2 cellular contexts compared by ENCODE assay signal in genomic region chr2:233794128-233794658, GRCh38.
TF ChIP-seq lines count a peak whose summit lies in the region.

No MANE protein-coding gene starts in this region.

TF ChIP-seq in H1, 55 proteins besides CTCF, POLR2A, EP300 and RAD21:
- TF ChIP-seq POLR2AphosphoS5 (IDR thresholded peaks at IDR 0.05; ENCODE audit: low read depth, low read length): no peak
- no peak for TF ChIP-seq KDM4A (IDR thresholded peaks at IDR 0.05; ENCODE audit: low read depth, low read length, severe bottlenecking)
- TF ChIP-seq RBBP5 (IDR thresholded peaks at IDR 0.05; ENCODE audit: borderline replicate concordance, low read depth, low read length): no peak
- TF ChIP-seq SIN3A (conservative IDR thresholded peaks at IDR 0.05 in 1 of 2, IDR thresholded peaks at IDR 0.05 in 1 of 2; ENCODE audit: low read depth in 1 of 2, low read length in 2 of 2): no peak
- no peak for TF ChIP-seq KDM5A (IDR thresholded peaks at IDR 0.05; ENCODE audit: low read length)
- no peak for TF ChIP-seq TAF7 (optimal IDR thresholded peaks at IDR 0.05; ENCODE audit: borderline replicate concordance, low read depth, low read length)
- no peak for TF ChIP-seq SP4 (IDR thresholded peaks at IDR 0.05; ENCODE audit: low read length)
- no peak for TF ChIP-seq CHD1 (IDR thresholded peaks at IDR 0.05; ENCODE audit: low read depth, low read length)
- TF ChIP-seq NRF1 (IDR thresholded peaks at IDR 0.05; ENCODE audit: low read depth, low read length): no peak
- TF ChIP-seq TCF12 (IDR thresholded peaks at IDR 0.05; ENCODE audit: low read depth, low read length): no peak
- no peak for TF ChIP-seq RFX5 (IDR thresholded peaks at IDR 0.05; ENCODE audit: borderline replicate concordance, low read depth, low read length)
- TF ChIP-seq SP2 (IDR thresholded peaks at IDR 0.05; ENCODE audit: low read length): no peak
- TF ChIP-seq USF2 (IDR thresholded peaks at IDR 0.05; ENCODE audit: low read length): no peak
- no peak for TF ChIP-seq CTBP2 (IDR thresholded peaks at IDR 0.05; ENCODE audit: borderline replicate concordance, insufficient read depth, insufficient read length, low read length)
- no peak for TF ChIP-seq GTF2F1 (IDR thresholded peaks at IDR 0.05; ENCODE audit: borderline replicate concordance, low read depth, low read length)
- no peak for TF ChIP-seq ASH2L (IDR thresholded peaks at IDR 0.05; ENCODE audit: low read length)
- TF ChIP-seq TEAD4 (IDR thresholded peaks at IDR 0.05; ENCODE audit: low read depth, low read length): no peak
- no peak for TF ChIP-seq SRF (IDR thresholded peaks at IDR 0.05; ENCODE audit: low read depth, low read length)
- no peak for TF ChIP-seq JUND (IDR thresholded peaks at IDR 0.05; ENCODE audit: low read length)
- no peak for TF ChIP-seq PHF8 (conservative IDR thresholded peaks at IDR 0.05; ENCODE audit: low read depth, low read length)
TF ChIP-seq in H1: peak in this region for 0.

TF ChIP-seq in SK-N-SH, 30 proteins besides CTCF, POLR2A, EP300 and RAD21:
- TF ChIP-seq REST (IDR thresholded peaks at IDR 0.05; ENCODE audit: low read depth, low read length) (no peak), TCF12 (IDR thresholded peaks at IDR 0.05) (no peak), GABPA (IDR thresholded peaks at IDR 0.05; ENCODE audit: low read depth) (no peak), RFX5 (IDR thresholded peaks at IDR 0.05; ENCODE audit: low read length) (no peak), SIN3A (IDR thresholded peaks at IDR 0.05; ENCODE audit: borderline replicate concordance, low read depth, low read length) (no peak), PBX3 (IDR thresholded peaks at IDR 0.05) (no peak), USF1 (IDR thresholded peaks at IDR 0.05; ENCODE audit: borderline replicate concordance, low read depth) (no peak), FOXJ3 (CRISPR knock-in tag; IDR thresholded peaks at IDR 0.05) (no peak), SMC3 (IDR thresholded peaks at IDR 0.05; ENCODE audit: low read depth, low read length) (no peak)
